15 cellular contexts compared by ENCODE assay signal in the genomic region with DNA sequence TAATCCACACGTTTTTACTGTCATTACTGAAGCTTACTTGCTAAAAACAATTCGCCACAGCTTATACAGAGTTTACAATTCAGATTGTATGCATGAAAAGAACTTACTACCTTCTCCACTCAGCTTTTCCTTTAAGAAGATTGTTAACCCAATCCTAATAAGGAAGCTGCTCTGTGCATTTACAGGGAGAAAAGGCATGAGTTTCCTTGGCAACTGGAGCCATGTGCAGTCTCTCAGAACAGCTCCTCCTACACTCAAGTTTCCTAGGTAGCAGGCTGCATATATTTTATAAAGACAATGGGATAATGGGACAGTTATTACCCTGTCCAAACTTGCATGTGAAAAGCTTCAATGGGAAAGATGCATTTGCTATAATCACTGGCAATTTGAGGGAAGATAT.
DNase-seq lines count a peak whose midpoint lies in the region; ATAC-seq and TF ChIP-seq lines count a peak whose summit lies in the region.
"Had no signal": no experiment of that assay in that cellular context is flagged by ENCODE, and none has a peak within 500 bp of the region (broad histone marks: within the 10 kb centered on the region; RNA-seq: fewer than 3 reads in every experiment).

No MANE protein-coding gene starts in this region.

- peak; percentile 31 for DNase-seq in DMS53 treated with DMSO at 0.1 percent for 48 hours (lab: John Stamatoyannopoulos, UW; ENCODE audit: unreplicated experiment)
- peak; percentile 41 for DNase-seq in NCI-H1092 treated with DMSO at 0.1 percent for 48 hours (lab: John Stamatoyannopoulos, UW)
- no peak for DNase-seq in WTC11 (ENCODE audit: low spot score)
- no peak for DNase-seq in left colon
- DNase-seq in psoas muscle, result no peak
- DNase-seq in activated CD4-positive, alpha-beta T cell treated with anti-CD3 and anti-CD28 coated beads, Interleukin-2, amount 50 U/mL, for 4 hours, result no peak
- DNase-seq in body of pancreas, result no peak
- DNase-seq: activated T-cell treated with anti-CD3 and anti-CD28 coated beads for 4 hours, hippocampal formation, retina, SHP77 had no signal

- intact Hi-C loops in left colon (cut with DNase I, micrococcal nuclease), result no loop called here
- intact Hi-C loops in psoas muscle (cut with DNase I), result no loop called here
- intact Hi-C loops in body of pancreas (cut with DNase I), result no loop called here

- H3K4me1 ChIP-seq in psoas muscle (no peaks in the 10 kb centered on the region), body of pancreas (no peaks in the 10 kb centered on the region)
- H3K4me1 ChIP-seq: suprapubic skin had no signal

- H3K36me3 ChIP-seq in psoas muscle (ENCODE audit: insufficient read depth in 1 of 2, low read depth in 1 of 2), result no peaks in the 10 kb centered on the region
- H3K36me3 ChIP-seq in body of pancreas (replicated peaks in 1 of 2; ENCODE audit: insufficient read depth in 1 of 2, low read depth in 2 of 2), result no peaks in the 10 kb centered on the region
- H3K36me3 ChIP-seq: suprapubic skin had no signal

- TF ChIP-seq POLR2A in body of pancreas (IDR thresholded peaks at IDR 0.05), result no peak

- H3K27me3 ChIP-seq in psoas muscle (ENCODE audit: insufficient read depth in 3 of 3, low read length in 2 of 3), result no peaks in the 10 kb centered on the region
- no peaks in the 10 kb centered on the region for H3K27me3 ChIP-seq in body of pancreas
- H3K27me3 ChIP-seq: suprapubic skin had no signal

- H3K4me1 Mint-ChIP-seq in WTC11, result peaks cover 21% of the 10 kb centered on the region

- ATAC-seq in WTC11, result peak; percentile 81
- ATAC-seq in left colon, result peak; percentile 42
- no peak for ATAC-seq in HG03439 (IDR thresholded peaks at IDR 0.05; ENCODE audit: unreplicated experiment)
- no peak for ATAC-seq in psoas muscle
- ATAC-seq in body of pancreas, result no peak

- H3K27ac Mint-ChIP-seq in WTC11, result no peak overlapping the region
- H3K27ac Mint-ChIP-seq: mesothelial cell of epicardium had no signal

- H3K4me3 ChIP-seq in psoas muscle (no peak overlapping the region), body of pancreas (no peak overlapping the region)
- H3K4me3 ChIP-seq: suprapubic skin had no signal

- POLR2A ChIA-PET in WTC11 (lab: Charles Lee), result no interaction called here

- H3K4me3 Mint-ChIP-seq in WTC11, result no peak overlapping the region
- H3K4me3 Mint-ChIP-seq: mesothelial cell of epicardium had no signal

- 17 to 38% (median 29%) methylated on average over 2 of the region's 2 CpGs for WGBS in psoas muscle, 3 donors
- 18 to 28% methylated on average over 2 of the region's 2 CpGs for WGBS in body of pancreas, 2 donors

- no peak for TF ChIP-seq CTCF in WTC11 (IDR thresholded peaks at IDR 0.05)
- TF ChIP-seq CTCF in psoas muscle (IDR thresholded peaks at IDR 0.05), result no peak
- no peak for TF ChIP-seq CTCF in body of pancreas (IDR thresholded peaks at IDR 0.05)

- H3K9me3 Mint-ChIP-seq in WTC11, result peaks cover 8% of the 10 kb centered on the region

- no peak overlapping the region for H3K27ac ChIP-seq in psoas muscle
- H3K27ac ChIP-seq in body of pancreas, result no peak overlapping the region
- H3K27ac ChIP-seq: C4-2B, suprapubic skin had no signal

- no peaks in the 10 kb centered on the region for H3K36me3 Mint-ChIP-seq in WTC11

- H3K9me3 ChIP-seq in psoas muscle (no peaks in the 10 kb centered on the region), body of pancreas (no peaks in the 10 kb centered on the region)
- H3K9me3 ChIP-seq: suprapubic skin had no signal

- CTCF ChIA-PET in WTC11 (lab: Charles Lee), result interaction anchor here (0.9 to 1.0 kb wide), 2 partner anchors 10 to 125 kb away, joined by 5 read pairs; a partner anchor contains a TSS

- H3K27me3 Mint-ChIP-seq in WTC11 (ENCODE audit: low read depth), result no peaks in the 10 kb centered on the region

TF ChIP-seq in WTC11, 78 proteins besides CTCF, POLR2A, EP300 and RAD21:
- TF ChIP-seq, protein P1, sequence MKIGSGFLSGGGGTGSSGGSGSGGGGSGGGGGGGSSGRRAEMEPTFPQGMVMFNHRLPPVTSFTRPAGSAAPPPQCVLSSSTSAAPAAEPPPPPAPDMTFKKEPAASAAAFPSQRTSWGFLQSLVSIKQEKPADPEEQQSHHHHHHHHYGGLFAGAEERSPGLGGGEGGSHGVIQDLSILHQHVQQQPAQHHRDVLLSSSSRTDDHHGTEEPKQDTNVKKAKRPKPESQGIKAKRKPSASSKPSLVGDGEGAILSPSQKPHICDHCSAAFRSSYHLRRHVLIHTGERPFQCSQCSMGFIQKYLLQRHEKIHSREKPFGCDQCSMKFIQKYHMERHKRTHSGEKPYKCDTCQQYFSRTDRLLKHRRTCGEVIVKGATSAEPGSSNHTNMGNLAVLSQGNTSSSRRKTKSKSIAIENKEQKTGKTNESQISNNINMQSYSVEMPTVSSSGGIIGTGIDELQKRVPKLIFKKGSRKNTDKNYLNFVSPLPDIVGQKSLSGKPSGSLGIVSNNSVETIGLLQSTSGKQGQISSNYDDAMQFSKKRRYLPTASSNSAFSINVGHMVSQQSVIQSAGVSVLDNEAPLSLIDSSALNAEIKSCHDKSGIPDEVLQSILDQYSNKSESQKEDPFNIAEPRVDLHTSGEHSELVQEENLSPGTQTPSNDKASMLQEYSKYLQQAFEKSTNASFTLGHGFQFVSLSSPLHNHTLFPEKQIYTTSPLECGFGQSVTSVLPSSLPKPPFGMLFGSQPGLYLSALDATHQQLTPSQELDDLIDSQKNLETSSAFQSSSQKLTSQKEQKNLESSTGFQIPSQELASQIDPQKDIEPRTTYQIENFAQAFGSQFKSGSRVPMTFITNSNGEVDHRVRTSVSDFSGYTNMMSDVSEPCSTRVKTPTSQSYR (CRISPR knock-in tag; IDR thresholded peaks at IDR 0.05), result no peak
- TF ChIP-seq, protein P2, sequence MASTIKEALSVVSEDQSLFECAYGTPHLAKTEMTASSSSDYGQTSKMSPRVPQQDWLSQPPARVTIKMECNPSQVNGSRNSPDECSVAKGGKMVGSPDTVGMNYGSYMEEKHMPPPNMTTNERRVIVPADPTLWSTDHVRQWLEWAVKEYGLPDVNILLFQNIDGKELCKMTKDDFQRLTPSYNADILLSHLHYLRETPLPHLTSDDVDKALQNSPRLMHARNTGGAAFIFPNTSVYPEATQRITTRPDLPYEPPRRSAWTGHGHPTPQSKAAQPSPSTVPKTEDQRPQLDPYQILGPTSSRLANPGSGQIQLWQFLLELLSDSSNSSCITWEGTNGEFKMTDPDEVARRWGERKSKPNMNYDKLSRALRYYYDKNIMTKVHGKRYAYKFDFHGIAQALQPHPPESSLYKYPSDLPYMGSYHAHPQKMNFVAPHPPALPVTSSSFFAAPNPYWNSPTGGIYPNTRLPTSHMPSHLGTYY (CRISPR knock-in tag; IDR thresholded peaks at IDR 0.05), result no peak
- TF ChIP-seq, protein P3, sequence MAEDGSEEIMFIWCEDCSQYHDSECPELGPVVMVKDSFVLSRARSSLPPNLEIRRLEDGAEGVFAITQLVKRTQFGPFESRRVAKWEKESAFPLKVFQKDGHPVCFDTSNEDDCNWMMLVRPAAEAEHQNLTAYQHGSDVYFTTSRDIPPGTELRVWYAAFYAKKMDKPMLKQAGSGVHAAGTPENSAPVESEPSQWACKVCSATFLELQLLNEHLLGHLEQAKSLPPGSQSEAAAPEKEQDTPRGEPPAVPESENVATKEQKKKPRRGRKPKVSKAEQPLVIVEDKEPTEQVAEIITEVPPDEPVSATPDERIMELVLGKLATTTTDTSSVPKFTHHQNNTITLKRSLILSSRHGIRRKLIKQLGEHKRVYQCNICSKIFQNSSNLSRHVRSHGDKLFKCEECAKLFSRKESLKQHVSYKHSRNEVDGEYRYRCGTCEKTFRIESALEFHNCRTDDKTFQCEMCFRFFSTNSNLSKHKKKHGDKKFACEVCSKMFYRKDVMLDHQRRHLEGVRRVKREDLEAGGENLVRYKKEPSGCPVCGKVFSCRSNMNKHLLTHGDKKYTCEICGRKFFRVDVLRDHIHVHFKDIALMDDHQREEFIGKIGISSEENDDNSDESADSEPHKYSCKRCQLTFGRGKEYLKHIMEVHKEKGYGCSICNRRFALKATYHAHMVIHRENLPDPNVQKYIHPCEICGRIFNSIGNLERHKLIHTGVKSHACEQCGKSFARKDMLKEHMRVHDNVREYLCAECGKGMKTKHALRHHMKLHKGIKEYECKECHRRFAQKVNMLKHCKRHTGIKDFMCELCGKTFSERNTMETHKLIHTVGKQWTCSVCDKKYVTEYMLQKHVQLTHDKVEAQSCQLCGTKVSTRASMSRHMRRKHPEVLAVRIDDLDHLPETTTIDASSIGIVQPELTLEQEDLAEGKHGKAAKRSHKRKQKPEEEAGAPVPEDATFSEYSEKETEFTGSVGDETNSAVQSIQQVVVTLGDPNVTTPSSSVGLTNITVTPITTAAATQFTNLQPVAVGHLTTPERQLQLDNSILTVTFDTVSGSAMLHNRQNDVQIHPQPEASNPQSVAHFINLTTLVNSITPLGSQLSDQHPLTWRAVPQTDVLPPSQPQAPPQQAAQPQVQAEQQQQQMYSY (CRISPR knock-in tag; IDR thresholded peaks at IDR 0.05), result no peak
- TF ChIP-seq ETV6 (CRISPR knock-in tag; IDR thresholded peaks at IDR 0.05) (no peak), SOX15 (CRISPR knock-in tag; IDR thresholded peaks at IDR 0.05) (no peak)

Comparison
In these comparisons a context has a peak if more than half of its experiments do, and no peak if none do; other contexts are left out.
1. DNase-seq: peak in DMS53 treated with DMSO at 0.1 percent for 48 hours (single experiment) and NCI-H1092 treated with DMSO at 0.1 percent for 48 hours (single experiment); none in WTC11 (single experiment), left colon (0 of 2), psoas muscle (0 of 2), activated CD4-positive, alpha-beta T cell treated with anti-CD3 and anti-CD28 coated beads, Interleukin-2, amount 50 U/mL, for 4 hours (0 of 2) and body of pancreas (0 of 4).
2. ATAC-seq: peak in WTC11 (single experiment) and left colon (single experiment); none in HG03439 (single experiment), psoas muscle (0 of 4) and body of pancreas (single experiment).